ENCODE assay signal across 1 cellular context in the genomic region with DNA sequence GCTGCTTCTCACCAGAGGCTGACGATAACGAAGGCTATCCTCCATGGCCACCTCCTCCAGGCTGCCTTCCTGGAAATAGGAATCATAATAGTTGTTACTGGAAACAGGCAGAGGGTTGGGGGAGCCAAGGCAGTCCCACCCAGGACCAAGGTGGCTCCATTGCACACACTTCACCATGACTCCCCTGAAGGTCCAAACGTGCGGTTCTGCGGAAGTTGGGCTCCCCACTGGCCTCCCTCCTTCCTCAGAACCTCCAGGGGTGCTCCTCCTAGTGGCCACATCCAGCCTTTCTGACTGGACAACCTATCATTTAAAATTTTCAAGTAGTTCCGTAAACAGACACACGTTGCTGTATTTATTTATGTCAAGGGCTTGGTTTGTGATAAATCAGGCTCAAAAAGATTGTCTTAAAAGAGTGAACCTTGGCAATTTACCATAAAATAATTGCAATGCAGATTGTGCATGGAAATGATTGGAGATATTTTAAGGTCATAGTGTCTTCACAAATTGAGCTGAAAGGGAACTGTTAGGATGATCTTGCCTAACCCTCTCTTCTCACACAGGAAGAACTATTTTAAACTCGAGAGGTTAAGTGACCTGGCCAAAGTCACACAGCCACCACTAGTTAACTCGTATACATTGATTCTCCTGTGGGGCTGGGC.
TF ChIP-seq lines count a peak whose summit lies in the region.

No MANE protein-coding gene starts in this region.

TF ChIP-seq in neural cell, 6 proteins besides CTCF, POLR2A, EP300 and RAD21 (continued from another document):
- TF ChIP-seq, protein P1, sequence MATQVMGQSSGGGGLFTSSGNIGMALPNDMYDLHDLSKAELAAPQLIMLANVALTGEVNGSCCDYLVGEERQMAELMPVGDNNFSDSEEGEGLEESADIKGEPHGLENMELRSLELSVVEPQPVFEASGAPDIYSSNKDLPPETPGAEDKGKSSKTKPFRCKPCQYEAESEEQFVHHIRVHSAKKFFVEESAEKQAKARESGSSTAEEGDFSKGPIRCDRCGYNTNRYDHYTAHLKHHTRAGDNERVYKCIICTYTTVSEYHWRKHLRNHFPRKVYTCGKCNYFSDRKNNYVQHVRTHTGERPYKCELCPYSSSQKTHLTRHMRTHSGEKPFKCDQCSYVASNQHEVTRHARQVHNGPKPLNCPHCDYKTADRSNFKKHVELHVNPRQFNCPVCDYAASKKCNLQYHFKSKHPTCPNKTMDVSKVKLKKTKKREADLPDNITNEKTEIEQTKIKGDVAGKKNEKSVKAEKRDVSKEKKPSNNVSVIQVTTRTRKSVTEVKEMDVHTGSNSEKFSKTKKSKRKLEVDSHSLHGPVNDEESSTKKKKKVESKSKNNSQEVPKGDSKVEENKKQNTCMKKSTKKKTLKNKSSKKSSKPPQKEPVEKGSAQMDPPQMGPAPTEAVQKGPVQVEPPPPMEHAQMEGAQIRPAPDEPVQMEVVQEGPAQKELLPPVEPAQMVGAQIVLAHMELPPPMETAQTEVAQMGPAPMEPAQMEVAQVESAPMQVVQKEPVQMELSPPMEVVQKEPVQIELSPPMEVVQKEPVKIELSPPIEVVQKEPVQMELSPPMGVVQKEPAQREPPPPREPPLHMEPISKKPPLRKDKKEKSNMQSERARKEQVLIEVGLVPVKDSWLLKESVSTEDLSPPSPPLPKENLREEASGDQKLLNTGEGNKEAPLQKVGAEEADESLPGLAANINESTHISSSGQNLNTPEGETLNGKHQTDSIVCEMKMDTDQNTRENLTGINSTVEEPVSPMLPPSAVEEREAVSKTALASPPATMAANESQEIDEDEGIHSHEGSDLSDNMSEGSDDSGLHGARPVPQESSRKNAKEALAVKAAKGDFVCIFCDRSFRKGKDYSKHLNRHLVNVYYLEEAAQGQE (IDR thresholded peaks at IDR 0.05; ENCODE audit: borderline replicate concordance) = no peak
- no peak for TF ChIP-seq SMC3 (conservative IDR thresholded peaks at IDR 0.05; ENCODE audit: poor library complexity)
TF ChIP-seq in neural cell: peak in this region for 0.
